In the genomic region with DNA sequence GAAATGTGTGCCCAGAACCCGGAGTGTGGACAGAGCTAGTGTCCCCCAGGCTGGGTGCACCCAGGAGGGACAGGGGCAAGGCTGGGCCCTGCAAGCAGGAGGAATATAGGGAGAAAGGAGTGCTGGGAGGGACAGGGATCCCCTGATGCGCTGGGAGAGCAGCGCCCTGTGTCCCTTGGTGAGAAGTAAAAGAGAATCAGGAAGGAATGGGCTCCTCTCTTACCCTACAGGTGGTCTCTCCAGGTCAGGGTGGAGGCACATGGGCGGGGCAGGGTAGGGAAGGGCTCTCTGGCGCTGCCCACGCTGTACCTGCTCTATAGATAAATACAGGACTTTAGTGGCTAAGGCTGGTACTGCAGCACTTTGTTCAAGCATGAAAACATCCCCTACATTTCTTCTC, we compare ENCODE assay signal across 9 cellular contexts.
DNase-seq lines count a peak whose midpoint lies in the region; ATAC-seq, FAIRE-seq and TF ChIP-seq lines count a peak whose summit lies in the region.
"Had no signal": no experiment of that assay in that cellular context is flagged by ENCODE, and none has a peak within 500 bp of the region (broad histone marks: within the 10 kb centered on the region; RNA-seq: fewer than 3 reads in every experiment).

No MANE protein-coding gene starts in this region.

- H3K27ac Mint-ChIP-seq in activated naive CD4-positive, alpha-beta T cell treated with anti-CD3 and anti-CD28 coated beads, Interleukin-2, amount 50 U/mL, for 24 hours: peak overlapping the region; percentile 48
- H3K27ac Mint-ChIP-seq in activated CD4-positive, alpha-beta memory T cell treated with anti-CD3 and anti-CD28 coated beads, Interleukin-2, amount 10 ng/mL, durations not matched to agents 7 days and 5 days: peak overlapping the region; percentile 58
- no peak overlapping the region for H3K27ac Mint-ChIP-seq in stimulated activated naive B cell treated with anti-CD40 and anti-IgM and Interleukin-4, amounts not matched to agents 10 μg/mL and 1 μg/mL and 100 μg/mL, for 72 hours

- peak; percentile 49 for ATAC-seq in HG02938 (IDR thresholded peaks at IDR 0.05; ENCODE audit: unreplicated experiment)
- ATAC-seq in stimulated activated naive B cell treated with anti-CD40 and anti-IgM and Interleukin-4, amounts not matched to agents 10 μg/mL and 1 μg/mL and 100 μg/mL, for 72 hours (replicated peaks): peak; percentile 33 to 58

- CTCF ChIA-PET in activated CD4-positive, alpha-beta memory T cell treated with anti-CD3 and anti-CD28 coated beads, Interleukin-2, amount 10 ng/mL, durations not matched to agents 7 days and 5 days (lab: Charles Lee): interaction anchor here (0.8 to 1.5 kb wide), 2 partner anchors 19 to 64 kb away, joined by 3 read pairs; no protein-coding TSS in a partner anchor

- H3K27me3 Mint-ChIP-seq in activated naive CD4-positive, alpha-beta T cell treated with anti-CD3 and anti-CD28 coated beads, Interleukin-2, amount 50 U/mL, for 24 hours: no peaks in the 10 kb centered on the region
- peaks cover 16% of the 10 kb centered on the region for H3K27me3 Mint-ChIP-seq in activated CD4-positive, alpha-beta memory T cell treated with anti-CD3 and anti-CD28 coated beads, Interleukin-2, amount 10 ng/mL, durations not matched to agents 7 days and 5 days
- H3K27me3 Mint-ChIP-seq in stimulated activated naive B cell treated with anti-CD40 and anti-IgM and Interleukin-4, amounts not matched to agents 10 μg/mL and 1 μg/mL and 100 μg/mL, for 72 hours: no peaks in the 10 kb centered on the region

- no peaks in the 10 kb centered on the region for H3K36me3 Mint-ChIP-seq in activated naive CD4-positive, alpha-beta T cell treated with anti-CD3 and anti-CD28 coated beads, Interleukin-2, amount 50 U/mL, for 24 hours
- H3K36me3 Mint-ChIP-seq in activated CD4-positive, alpha-beta memory T cell treated with anti-CD3 and anti-CD28 coated beads, Interleukin-2, amount 10 ng/mL, durations not matched to agents 7 days and 5 days (ENCODE audit: low read depth): no peaks in the 10 kb centered on the region
- no peaks in the 10 kb centered on the region for H3K36me3 Mint-ChIP-seq in stimulated activated naive B cell treated with anti-CD40 and anti-IgM and Interleukin-4, amounts not matched to agents 10 μg/mL and 1 μg/mL and 100 μg/mL, for 72 hours
- H3K36me3 Mint-ChIP-seq: natural killer cell treated with Interleukin-12 subunit alpha and Interleukin-12 subunit beta and Interleukin-15 and Interleukin-18, amount 100 ng/mL, for 72 hours had no signal

- no peak for DNase-seq in activated naive CD4-positive, alpha-beta T cell treated with anti-CD3 and anti-CD28 coated beads, Interleukin-2, amount 50 U/mL, for 16 hours
- no peak for DNase-seq in activated CD4-positive, alpha-beta memory T cell treated with anti-CD3 and anti-CD28 coated beads, Interleukin-2, amount 10 ng/mL, durations not matched to agents 7 days and 5 days
- DNase-seq in stimulated activated naive B cell treated with anti-CD40 and anti-IgM and Interleukin-4, amounts not matched to agents 10 μg/mL and 1 μg/mL and 100 μg/mL, for 72 hours: no peak
- DNase-seq in GM12891 (ENCODE audit: insufficient read length, low spot score): no peak
- no peak for DNase-seq in Ammon's horn (ENCODE audit: low spot score)
- no peak for DNase-seq in NCI-H2171 treated with DMSO at 0.1 percent for 48 hours (lab: John Stamatoyannopoulos, UW)

- FAIRE-seq in GM12891 (lab: Jason Lieb, UNC): no peak

- H3K9me3 Mint-ChIP-seq in activated naive CD4-positive, alpha-beta T cell treated with anti-CD3 and anti-CD28 coated beads, Interleukin-2, amount 50 U/mL, for 24 hours: no peaks in the 10 kb centered on the region
- no peaks in the 10 kb centered on the region for H3K9me3 Mint-ChIP-seq in activated CD4-positive, alpha-beta memory T cell treated with anti-CD3 and anti-CD28 coated beads, Interleukin-2, amount 10 ng/mL, durations not matched to agents 7 days and 5 days
- H3K9me3 Mint-ChIP-seq in stimulated activated naive B cell treated with anti-CD40 and anti-IgM and Interleukin-4, amounts not matched to agents 10 μg/mL and 1 μg/mL and 100 μg/mL, for 72 hours: no peaks in the 10 kb centered on the region

- TF ChIP-seq POLR2A in GM12891 (IDR thresholded peaks at IDR 0.05; ENCODE audit: low read depth, low read length): no peak

- peak overlapping the region; percentile 75 for H3K4me3 Mint-ChIP-seq in activated naive CD4-positive, alpha-beta T cell treated with anti-CD3 and anti-CD28 coated beads, Interleukin-2, amount 50 U/mL, for 24 hours
- H3K4me3 Mint-ChIP-seq in activated CD4-positive, alpha-beta memory T cell treated with anti-CD3 and anti-CD28 coated beads, Interleukin-2, amount 10 ng/mL, durations not matched to agents 7 days and 5 days: peak overlapping the region; percentile 10
- H3K4me3 Mint-ChIP-seq in stimulated activated naive B cell treated with anti-CD40 and anti-IgM and Interleukin-4, amounts not matched to agents 10 μg/mL and 1 μg/mL and 100 μg/mL, for 72 hours: no peak overlapping the region
- H3K4me3 Mint-ChIP-seq: natural killer cell treated with Interleukin-12 subunit alpha and Interleukin-12 subunit beta and Interleukin-15 and Interleukin-18, amount 100 ng/mL, for 72 hours had no signal

- peaks cover 58% of the 10 kb centered on the region for H3K4me1 Mint-ChIP-seq in activated naive CD4-positive, alpha-beta T cell treated with anti-CD3 and anti-CD28 coated beads, Interleukin-2, amount 50 U/mL, for 24 hours
- peaks cover 30% of the 10 kb centered on the region for H3K4me1 Mint-ChIP-seq in activated CD4-positive, alpha-beta memory T cell treated with anti-CD3 and anti-CD28 coated beads, Interleukin-2, amount 10 ng/mL, durations not matched to agents 7 days and 5 days
- H3K4me1 Mint-ChIP-seq in stimulated activated naive B cell treated with anti-CD40 and anti-IgM and Interleukin-4, amounts not matched to agents 10 μg/mL and 1 μg/mL and 100 μg/mL, for 72 hours: peaks cover 3 to 9% of the 10 kb centered on the region in 2 donors

- POLR2A ChIA-PET in activated CD4-positive, alpha-beta memory T cell treated with anti-CD3 and anti-CD28 coated beads, Interleukin-2, amount 10 ng/mL, durations not matched to agents 7 days and 5 days (lab: Charles Lee): interaction anchor here (1.4 kb wide), 1 partner anchor 19 kb away, joined by 6 read pairs; no protein-coding TSS in a partner anchor

TF ChIP-seq in GM12891, 5 proteins besides CTCF, POLR2A, EP300 and RAD21:
- TF ChIP-seq TAF1 (IDR thresholded peaks at IDR 0.05; ENCODE audit: low read depth, low read length) (no peak), PAX5 (IDR thresholded peaks at IDR 0.05; ENCODE audit: insufficient read depth, low read length, severe bottlenecking) (no peak), POU2F2 (IDR thresholded peaks at IDR 0.05; ENCODE audit: low read depth, low read length) (no peak), SPI1 (IDR thresholded peaks at IDR 0.05; ENCODE audit: low read depth, low read length) (no peak)

Comparison
In these comparisons a context has a peak if more than half of its experiments do, and no peak if none do; other contexts are left out.
1. H3K4me3 Mint-ChIP-seq: peak in activated naive CD4-positive, alpha-beta T cell treated with anti-CD3 and anti-CD28 coated beads, Interleukin-2, amount 50 U/mL, for 24 hours (single experiment) and activated CD4-positive, alpha-beta memory T cell treated with anti-CD3 and anti-CD28 coated beads, Interleukin-2, amount 10 ng/mL, durations not matched to agents 7 days and 5 days (single experiment); none in stimulated activated naive B cell treated with anti-CD40 and anti-IgM and Interleukin-4, amounts not matched to agents 10 μg/mL and 1 μg/mL and 100 μg/mL, for 72 hours (0 of 2).